Comparison of ENCODE assay signal across 13 cellular contexts in the genomic region with DNA sequence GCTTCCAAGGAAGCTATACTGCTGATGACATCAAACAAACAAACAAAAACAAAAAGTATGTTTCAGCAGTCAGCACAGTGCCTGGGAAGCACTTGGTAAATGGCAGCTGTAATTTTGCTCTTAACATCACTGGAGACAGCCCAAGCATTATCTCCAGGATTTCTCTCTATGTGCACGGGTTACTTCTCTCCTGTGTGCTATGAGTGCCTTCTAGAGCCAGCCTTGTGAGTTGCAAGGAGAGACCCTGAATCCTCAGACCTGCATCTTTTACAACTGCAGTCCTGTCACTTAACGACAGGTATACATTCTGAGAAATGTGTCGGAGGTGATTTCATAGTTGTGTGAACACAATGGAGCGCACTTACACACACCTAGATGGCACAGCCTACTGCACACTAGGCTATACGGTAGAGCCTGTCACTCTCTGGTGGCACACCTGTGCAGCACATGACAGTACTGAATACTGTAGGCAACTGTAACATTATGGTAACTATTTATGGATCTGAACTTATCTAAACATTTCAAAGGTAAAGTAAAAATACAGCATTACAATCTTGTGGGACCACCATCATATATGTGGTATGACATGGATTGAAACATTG.
A peak's percentile ranks its signal among the peaks of the same experiment; 100 is the strongest.
DNase-seq lines count a peak whose midpoint lies in the region; ATAC-seq, FAIRE-seq and TF ChIP-seq lines count a peak whose summit lies in the region.
"Had no signal": no experiment of that assay in that cellular context is flagged by ENCODE, and none has a peak within 500 bp of the region (broad histone marks: within the 10 kb centered on the region; RNA-seq: fewer than 3 reads in every experiment).

No MANE protein-coding gene starts in this region.

- no peak overlapping the region for H3K4me3 Mint-ChIP-seq in astrocyte (ENCODE audit: unreplicated experiment)
- no peak overlapping the region for H3K4me3 Mint-ChIP-seq in activated T-cell treated with anti-CD3 and anti-CD28 coated beads, Interleukin-2, amount 50 U/mL, for 24 hours

- H3K27ac Mint-ChIP-seq in astrocyte (ENCODE audit: unreplicated experiment): no peak overlapping the region
- no peak overlapping the region for H3K27ac Mint-ChIP-seq in activated T-cell treated with anti-CD3 and anti-CD28 coated beads, Interleukin-2, amount 50 U/mL, for 24 hours

- peak; percentile 25 for ATAC-seq in mucosa of descending colon

- no peak overlapping the region for H3K27ac ChIP-seq in astrocyte (ENCODE audit: low read depth, low read length)
- H3K27ac ChIP-seq: cardiac muscle cell, SJSA1, thoracic aorta had no signal

- no peaks in the 10 kb centered on the region for H3K36me3 Mint-ChIP-seq in astrocyte (ENCODE audit: low read depth, unreplicated experiment)
- no peaks in the 10 kb centered on the region for H3K36me3 Mint-ChIP-seq in activated T-cell treated with anti-CD3 and anti-CD28 coated beads, Interleukin-2, amount 50 U/mL, for 24 hours (ENCODE audit: low read depth)

- H2AFZ ChIP-seq in astrocyte (ENCODE audit: low read depth, low read length): no peak overlapping the region

- H3K9ac ChIP-seq in astrocyte (ENCODE audit: low read length): no peak overlapping the region

- H3K4me1 ChIP-seq in astrocyte (ENCODE audit: insufficient read depth, low read length) (no peaks in the 10 kb centered on the region), mucosa of descending colon (ENCODE audit: low read depth) (no peaks in the 10 kb centered on the region)
- H3K4me1 ChIP-seq: SJSA1 had no signal

- H3K9me3 ChIP-seq in astrocyte (ENCODE audit: insufficient read depth, low read depth, low read length): no peaks in the 10 kb centered on the region
- no peaks in the 10 kb centered on the region for H3K9me3 ChIP-seq in mucosa of descending colon
- H3K9me3 ChIP-seq: SJSA1, thoracic aorta had no signal

- TF ChIP-seq CTCF in astrocyte (IDR thresholded peaks at IDR 0.05; ENCODE audit: insufficient read depth, low read depth, low read length) (peak; percentile 22), mucosa of descending colon (IDR thresholded peaks at IDR 0.05) (no peak)

- peaks cover 15% of the 10 kb centered on the region for H3K4me1 Mint-ChIP-seq in astrocyte (ENCODE audit: low read depth, unreplicated experiment)
- H3K4me1 Mint-ChIP-seq in activated T-cell treated with anti-CD3 and anti-CD28 coated beads, Interleukin-2, amount 50 U/mL, for 24 hours (ENCODE audit: low read depth): no peaks in the 10 kb centered on the region

- H4K20me1 ChIP-seq in astrocyte (ENCODE audit: insufficient read depth, low read length): no peaks in the 10 kb centered on the region

- H3K4me2 ChIP-seq in astrocyte (ENCODE audit: low read length): no peak overlapping the region

- H3K9me3 Mint-ChIP-seq in astrocyte (ENCODE audit: unreplicated experiment): no peaks in the 10 kb centered on the region
- H3K9me3 Mint-ChIP-seq in activated T-cell treated with anti-CD3 and anti-CD28 coated beads, Interleukin-2, amount 50 U/mL, for 24 hours: no peaks in the 10 kb centered on the region

- intact Hi-C loops in mucosa of descending colon (cut with DNase I, micrococcal nuclease): no loop called here

- FAIRE-seq in astrocyte (lab: Jason Lieb, UNC): no peak

- no peaks in the 10 kb centered on the region for H3K79me2 ChIP-seq in astrocyte (ENCODE audit: insufficient read depth, low read length)

- H3K36me3 ChIP-seq in astrocyte (ENCODE audit: insufficient read depth, low read length) (no peaks in the 10 kb centered on the region), mucosa of descending colon (ENCODE audit: low read depth) (no peaks in the 10 kb centered on the region)
- H3K36me3 ChIP-seq: cardiac muscle cell, SJSA1, thoracic aorta had no signal

- no peaks in the 10 kb centered on the region for H3K27me3 Mint-ChIP-seq in astrocyte (ENCODE audit: low read depth, unreplicated experiment)
- peaks cover 17% of the 10 kb centered on the region for H3K27me3 Mint-ChIP-seq in activated T-cell treated with anti-CD3 and anti-CD28 coated beads, Interleukin-2, amount 50 U/mL, for 24 hours

- DNase-seq in DMS53 treated with DMSO at 0.1 percent for 48 hours (lab: John Stamatoyannopoulos, UW; ENCODE audit: unreplicated experiment) (peak; percentile 82), M059J (ENCODE audit: low read depth) (peak; percentile 37), astrocyte (ENCODE audit: low read depth) (no peak), mucosa of descending colon (no peak), OCI-M1 (lab: John Stamatoyannopoulos, UW) (no peak), activated gamma-delta T cell treated with Interleukin-2 at 50 U/mL for 16 hours (no peak), EL (no peak)
- no peak for DNase-seq in activated T-cell treated with anti-CD3 and anti-CD28 coated beads, Interleukin-2, amount 50 U/mL, for 24 hours
- DNase-seq: activated CD8-positive, alpha-beta memory T cell treated with anti-CD3 and anti-CD28 coated beads for 24 hours; stimulated activated CD4-positive, alpha-beta T cell treated with anti-CD3 and anti-CD28 coated beads, Interleukin-4, amount 100 ng/mL, for 1 hour had no signal

- H3K4me3 ChIP-seq in astrocyte (ENCODE audit: insufficient read depth, low read depth, low read length): no peak overlapping the region
- no peak overlapping the region for H3K4me3 ChIP-seq in mucosa of descending colon
- H3K4me3 ChIP-seq: cardiac muscle cell, SJSA1, thoracic aorta had no signal

- no peaks in the 10 kb centered on the region for H3K27me3 ChIP-seq in astrocyte (ENCODE audit: insufficient read depth, low read length)
- H3K27me3 ChIP-seq: cardiac muscle cell, SJSA1 had no signal

Comparison
In these comparisons a context has a peak if more than half of its experiments do, and no peak if none do; other contexts are left out.
1. DNase-seq: peak in DMS53 treated with DMSO at 0.1 percent for 48 hours (single experiment) and M059J (single experiment); none in astrocyte (single experiment), mucosa of descending colon (0 of 3), OCI-M1 (single experiment), activated gamma-delta T cell treated with Interleukin-2 at 50 U/mL for 16 hours (single experiment), activated T-cell treated with anti-CD3 and anti-CD28 coated beads, Interleukin-2, amount 50 U/mL, for 24 hours (single experiment) and EL (single experiment).